Comparison of ENCODE assay signal across 1 cellular context in the genomic region with DNA sequence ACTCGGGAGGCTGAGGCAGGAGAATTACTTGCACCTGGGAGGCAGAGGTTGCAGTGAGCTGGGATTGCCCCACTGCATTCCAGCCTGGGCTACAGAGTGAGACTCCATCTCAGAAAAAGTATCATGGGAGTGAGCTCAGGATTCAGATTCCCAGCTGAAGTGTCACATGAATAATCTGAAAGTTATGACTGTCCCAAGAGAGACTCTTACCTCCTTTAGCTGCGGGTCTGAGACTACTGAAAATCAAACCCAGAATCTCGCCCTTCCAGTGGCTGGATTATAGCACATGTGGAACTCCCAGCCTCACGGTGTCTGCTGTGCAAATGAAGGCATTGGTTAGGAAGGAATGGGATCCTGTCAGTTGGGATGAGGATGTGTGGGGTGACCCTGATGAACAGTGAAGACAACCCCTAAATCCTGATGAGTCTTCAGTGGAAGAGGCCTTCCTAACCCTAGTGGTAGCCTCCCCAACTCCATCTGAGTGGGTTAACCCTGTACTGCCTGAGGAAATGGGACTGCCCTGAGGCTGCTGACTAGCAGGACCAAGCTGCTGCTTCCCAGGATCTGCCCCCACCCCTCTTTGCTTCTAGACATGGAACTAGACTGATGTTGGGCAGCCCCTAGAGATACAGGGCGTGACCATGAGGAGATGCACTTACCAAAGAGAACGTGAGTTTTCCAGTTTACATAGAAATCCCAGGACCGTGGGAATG.
TF ChIP-seq lines count a peak whose summit lies in the region.

No MANE protein-coding gene starts in this region.

TF ChIP-seq in HCT116, 20 proteins besides CTCF, POLR2A, EP300 and RAD21:
- peak; percentile 42; the same call in 1 of the 2 replicates for TF ChIP-seq POLR2AphosphoS5 (IDR thresholded peaks at IDR 0.05; ENCODE audit: low read depth, low read length)
- no peak for TF ChIP-seq ZBTB33 (IDR thresholded peaks at IDR 0.05; ENCODE audit: extremely low read depth, insufficient replicate concordance, low read length)
